ENCODE assay signal across 2 cellular contexts in genomic region chr2:47945036-47945781, GRCh38.
A peak's percentile ranks its signal among the peaks of the same experiment; 100 is the strongest.
TF ChIP-seq lines count a peak whose summit lies in the region.

No MANE protein-coding gene starts in this region.

TF ChIP-seq in HepG2, 621 proteins besides CTCF, POLR2A, EP300 and RAD21 (continued from another document):
- peak; percentile 75 to 82 for TF ChIP-seq MAFK (conservative IDR thresholded peaks at IDR 0.05 in 1 of 2, IDR thresholded peaks at IDR 0.05 in 1 of 2; ENCODE audit: low read length in 2 of 2)

TF ChIP-seq in HEK293T, 16 proteins besides CTCF, POLR2A, EP300 and RAD21 (continued from another document):
- TF ChIP-seq HDGF (IDR thresholded peaks at IDR 0.05; ENCODE audit: borderline replicate concordance): no peak
TF ChIP-seq in HEK293T: peak in this region for 0.
